Comparison of ENCODE assay signal across 8 cellular contexts in genomic region chr1:204151562-204152309, GRCh38. TPM values are rescaled to one million over a fixed set of nuclear protein-coding genes. Genes with fewer than 3 reads are reported as not detected.
DNase-seq lines count a peak whose midpoint lies in the region; ATAC-seq and TF ChIP-seq lines count a peak whose summit lies in the region.

Gene ETNK2 (minus strand): TSS chr1:204152044. CDS start chr1:204151852, 192 bp downstream.

- in situ Hi-C loops in GM13976 (cut with MboI; ENCODE audit: low sequenced_read_pairs, unreplicated experiment), result no loop called here

- TF ChIP-seq CTCF in GM13976 (IDR thresholded peaks at IDR 0.05; ENCODE audit: borderline replicate concordance, control extremely low read depth, extremely low read depth, insufficient read depth, missing control alignments), result no peak

- DNase-seq in GM13976 (ENCODE audit: low spot score) (peak; percentile 73), NCI-H510A treated with DMSO at 0.1 percent for 48 hours (lab: John Stamatoyannopoulos, UW) (peak; percentile 46), naive B cell (peak; percentile 47), NAMALWA (ENCODE audit: low spot score) (no peak)
- peak; percentile 78 for DNase-seq in activated T-cell treated with anti-CD3 and anti-CD28 coated beads, Interleukin-2, amount 50 U/mL, for 1 hour
- peak; percentile 33 to 76 (median 67) for DNase-seq in stimulated activated naive CD4-positive, alpha-beta T cell (lab: John Stamatoyannopoulos, UW)

- peak; percentile 20 for ATAC-seq in esophagus mucosa
- peak; percentile 75 to 80 for ATAC-seq in naive B cell (ENCODE audit: low read depth in 2 of 2)
- no peak for ATAC-seq in HG03520 (IDR thresholded peaks at IDR 0.05; ENCODE audit: unreplicated experiment)

- H3K4me1 Mint-ChIP-seq in naive B cell, result peaks cover 0 to 9% (median 3%) of the 10 kb centered on the region in 3 donors

- H3K9me3 Mint-ChIP-seq in naive B cell, result no peaks in the 10 kb centered on the region

- no peaks in the 10 kb centered on the region for H3K36me3 Mint-ChIP-seq in naive B cell

- H3K27ac Mint-ChIP-seq in naive B cell, result peak within 1 kb of the TSS in 3 of 6 donors; percentile 47 to 60 (median 52)

- H3K4me3 Mint-ChIP-seq in naive B cell, result peak within 1 kb of the TSS; percentile 71 to 88 (median 80)

- peaks cover 22 to 45% (median 34%) of the 10 kb centered on the region in 3 donors for H3K27me3 Mint-ChIP-seq in naive B cell

RNA-seq across cellular contexts. Expression of gene ETNK2, which starts in this region (rescaled TPM):
- 2.8 TPM for total RNA-seq in esophagus mucosa
- polyA plus RNA-seq in naive B cell (ENCODE audit: low read depth in 6 of 6), result under 1 TPM in 4 of 6 donors, not detected in 2; 0.18 to 0.99 (median 0.35) TPM

Comparison
In these comparisons a context has a peak if more than half of its experiments do, and no peak if none do; other contexts are left out.
1. Peak in DNase-seq and ATAC-seq in naive B cell; RNA of the gene not detected or under 1 TPM.